Comparison of ENCODE assay signal across 8 cellular contexts in the genomic region with DNA sequence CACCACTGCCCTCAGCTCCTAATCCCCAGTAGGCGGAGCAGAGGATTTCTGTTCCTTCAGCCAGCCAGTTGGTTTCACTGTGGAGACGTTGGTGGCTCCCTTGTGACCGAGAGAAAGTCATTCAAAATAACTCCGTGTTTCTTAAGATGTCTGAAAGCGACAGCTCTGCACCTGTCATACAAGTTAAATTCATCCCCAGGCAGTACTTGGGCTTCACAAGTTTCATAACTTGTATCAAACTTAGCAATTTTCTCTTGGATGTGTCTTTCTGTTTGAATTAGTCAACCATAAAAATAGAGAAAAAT. TPM values are rescaled to one million over a fixed set of nuclear protein-coding genes. Genes with fewer than 3 reads are reported as not detected.
A peak's percentile ranks its signal among the peaks of the same experiment; 100 is the strongest.
DNase-seq lines count a peak whose midpoint lies in the region; ATAC-seq and TF ChIP-seq lines count a peak whose summit lies in the region.

No MANE protein-coding gene starts in this region.

- H3K4me1 Mint-ChIP-seq in central memory CD8-positive, alpha-beta T cell, result peaks cover 21% of the 10 kb centered on the region

- H3K4me2 ChIP-seq in neural cell (ENCODE audit: low read length), result no peak overlapping the region

- peak overlapping the region in 8 of 12 donors; percentile 23 to 88 (median 81) for H3K27ac ChIP-seq in heart left ventricle
- no peak overlapping the region for H3K27ac ChIP-seq in neural cell (ENCODE audit: low read length)

- no peak overlapping the region for H3K9ac ChIP-seq in neural cell (ENCODE audit: low read length)

- no peaks in the 10 kb centered on the region for H3K9me3 ChIP-seq in heart left ventricle
- no peaks in the 10 kb centered on the region for H3K9me3 ChIP-seq in neural cell (ENCODE audit: low read length)

- H4K20me1 ChIP-seq in neural cell (ENCODE audit: insufficient read depth), result no peaks in the 10 kb centered on the region

- peaks cover 51% of the 10 kb centered on the region for H3K27me3 Mint-ChIP-seq in central memory CD8-positive, alpha-beta T cell

- no peaks in the 10 kb centered on the region for H3K9me2 ChIP-seq in neural cell (ENCODE audit: insufficient read depth, low read length)

- H3K27ac Mint-ChIP-seq in central memory CD8-positive, alpha-beta T cell (ENCODE audit: low read depth), result no peak overlapping the region

- DNase-seq in heart left ventricle (no peak), left ventricle myocardium superior (no peak), OCI-M2 (lab: John Stamatoyannopoulos, UW; ENCODE audit: unreplicated experiment) (no peak), H4 (ENCODE audit: low spot score) (no peak)
- no peak for DNase-seq in central memory CD8-positive, alpha-beta T cell (ENCODE audit: low spot score in 2 of 2)

- peaks cover 12% of the 10 kb centered on the region for H3K36me3 Mint-ChIP-seq in central memory CD8-positive, alpha-beta T cell (ENCODE audit: insufficient read depth)

- no peak for TF ChIP-seq EP300 in neural cell (conservative IDR thresholded peaks at IDR 0.05; ENCODE audit: poor library complexity, severe bottlenecking)

- TF ChIP-seq CTCF in heart left ventricle (IDR thresholded peaks at IDR 0.05) (peak in 3 of 12 donors; percentile 12 to 34 (median 28)), neural cell (IDR thresholded peaks at IDR 0.05; ENCODE audit: poor library complexity, severe bottlenecking) (no peak)

- peak overlapping the region; percentile 89 for H3K4me3 Mint-ChIP-seq in central memory CD8-positive, alpha-beta T cell

- H3F3A ChIP-seq in neural cell (ENCODE audit: insufficient read depth, low read length, poor library complexity, severe bottlenecking), result no peaks in the 10 kb centered on the region

- H3K36me3 ChIP-seq in heart left ventricle (no peaks in the 10 kb centered on the region), neural cell (ENCODE audit: insufficient read depth, low read length) (no peaks in the 10 kb centered on the region)

- no peak for TF ChIP-seq POLR2A in heart left ventricle (IDR thresholded peaks at IDR 0.05)

- no peaks in the 10 kb centered on the region for H3K9me3 Mint-ChIP-seq in central memory CD8-positive, alpha-beta T cell

- no peak overlapping the region for H2AFZ ChIP-seq in neural cell (ENCODE audit: low read depth, low read length)

- intact Hi-C loops in heart left ventricle (cut with DNase I) (loop anchor here in 9 of 10 donors (2.0 to 10.0 kb wide), 8 partner anchors 42 to 672 kb away; a partner anchor contains a TSS), left ventricle myocardium superior (cut with micrococcal nuclease) (loop anchor here (5.0 kb wide), 1 partner anchor 197 kb away; no protein-coding TSS in a partner anchor)

- ATAC-seq in heart left ventricle (no peak), left ventricle myocardium superior (no peak), HG03159 (IDR thresholded peaks at IDR 0.05; ENCODE audit: unreplicated experiment) (peak; percentile 38), GM18861 (IDR thresholded peaks at IDR 0.05; ENCODE audit: unreplicated experiment) (no peak)
- peak; percentile 41 for ATAC-seq in central memory CD8-positive, alpha-beta T cell (replicated peaks; ENCODE audit: extremely low read depth, poor library complexity, severe bottlenecking)

- peak overlapping the region in 11 of 12 donors; percentile 52 to 82 (median 71) for H3K4me3 ChIP-seq in heart left ventricle
- H3K4me3 ChIP-seq in neural cell (ENCODE audit: low read length), result peak overlapping the region; percentile 66

- H3K27me3 ChIP-seq in heart left ventricle (peaks cover 10 to 34% (median 22%) of the 10 kb centered on the region in 9 donors), neural cell (ENCODE audit: insufficient read depth, low read depth, low read length) (peaks cover 88% of the 10 kb centered on the region)

- H3K4me1 ChIP-seq in heart left ventricle, result peaks cover 0 to 22% (median 7%) of the 10 kb centered on the region in 12 donors

- WGBS in heart left ventricle, 4 donors, result 9 to 20% (median 10%) methylated on average over 5 of the region's 5 CpGs

- no peaks in the 10 kb centered on the region for H3K79me2 ChIP-seq in neural cell (replicated peaks; ENCODE audit: insufficient read depth, low read length)

- TF ChIP-seq RAD21 in neural cell (conservative IDR thresholded peaks at IDR 0.05), result no peak

TF ChIP-seq in neural cell, 6 proteins besides CTCF, POLR2A, EP300 and RAD21:
- TF ChIP-seq MXI1 (conservative IDR thresholded peaks at IDR 0.05; ENCODE audit: poor library complexity, severe bottlenecking) (no peak), TAF1 (IDR thresholded peaks at IDR 0.05; ENCODE audit: low read depth) (no peak)
TF ChIP-seq in neural cell: peak in this region for 0.

RNA-seq across cellular contexts. Expression of a gene that starts 0.4 kb away (rescaled TPM):
- total RNA-seq in heart left ventricle (1 to 10 TPM; 1.1 to 4.8 (median 1.9) TPM), left ventricle myocardium superior (1.8 TPM)
- polyA plus RNA-seq in heart left ventricle (1 to 10 TPM in 1 of 2 donors, under 1 TPM in 1; 0.88 to 1.1 TPM), neural cell (0.15 TPM in 1 of 2 replicates, not detected in the other)
- polyA minus RNA-seq in neural cell, result 0.24 and 0.35 TPM in 2 replicates
- total RNA-seq in H4 (2014; rRNA removed; shearing (Covaris generic)), result not detected in 2 replicates

RNA-seq across cellular contexts. Expression of a gene that starts 14.9 kb away (rescaled TPM):
- total RNA-seq in heart left ventricle, result under 1 TPM in 5 of 9 donors, not detected in 4; 0.38 to 0.80 (median 0.54) TPM
- polyA plus RNA-seq in heart left ventricle, result not detected
- total RNA-seq in left ventricle myocardium superior, result 0.17 TPM
- polyA plus RNA-seq in neural cell, result not detected in 2 replicates
- polyA minus RNA-seq in neural cell, result not detected in 2 replicates
- not detected in 2 replicates for total RNA-seq in H4 (2014; rRNA removed; shearing (Covaris generic))

RNA-seq across cellular contexts. Expression of a gene that starts 15.3 kb away (rescaled TPM):
- total RNA-seq in heart left ventricle (1 to 10 TPM in 3 of 9 donors, under 1 TPM in 4, not detected in 2; 0.40 to 1.7 (median 0.85) TPM), left ventricle myocardium superior (not detected)
- polyA plus RNA-seq in heart left ventricle (not detected), neural cell (not detected in 2 replicates)
- not detected in 2 replicates for polyA minus RNA-seq in neural cell
- total RNA-seq in H4 (2014; rRNA removed; shearing (Covaris generic)), result 0.39 and 0.68 TPM in 2 replicates

Comparison
In these comparisons a context has a peak if more than half of its experiments do, and no peak if none do; other contexts are left out.
1. ATAC-seq: peak in HG03159 (single experiment) and central memory CD8-positive, alpha-beta T cell (single experiment); none in heart left ventricle (0 of 4), left ventricle myocardium superior (single experiment) and GM18861 (single experiment).